Comparison of ENCODE assay signal across 4 cellular contexts in the genomic region with DNA sequence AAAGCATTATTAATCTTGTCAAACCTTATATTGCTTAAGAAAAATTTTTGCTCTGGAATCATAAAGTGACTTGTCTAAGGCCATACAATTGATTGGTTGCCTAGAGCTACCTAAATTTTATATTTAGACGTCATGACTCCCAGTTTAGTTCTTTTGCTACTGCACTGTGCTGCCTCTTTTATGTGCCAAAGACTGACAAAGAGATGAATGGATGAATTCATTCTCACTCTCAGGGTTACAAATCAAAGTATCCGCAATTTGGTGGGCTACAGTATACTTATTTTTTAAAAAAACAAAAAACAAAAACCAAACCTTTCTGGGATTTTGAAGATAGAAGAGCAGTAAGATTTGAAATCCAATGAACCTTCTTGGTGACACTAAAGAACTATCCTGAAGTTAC. TPM values are rescaled to one million over a fixed set of nuclear protein-coding genes. Genes with fewer than 3 reads are reported as not detected.
"Had no signal": no experiment of that assay in that cellular context is flagged by ENCODE, and none has a peak within 500 bp of the region (broad histone marks: within the 10 kb centered on the region; RNA-seq: fewer than 3 reads in every experiment).

No MANE protein-coding gene starts in this region.

- DNase-seq: GDM1, GF-D8 had no signal

- H3K4me3 ChIP-seq: GM12878 had no signal

RNA-seq across cellular contexts. Expression of gene TMEM229A, which starts 27.7 kb away (rescaled TPM):
- total RNA-seq: G401, GM12878 had no signal
